11 cellular contexts compared by ENCODE assay signal in the genomic region with DNA sequence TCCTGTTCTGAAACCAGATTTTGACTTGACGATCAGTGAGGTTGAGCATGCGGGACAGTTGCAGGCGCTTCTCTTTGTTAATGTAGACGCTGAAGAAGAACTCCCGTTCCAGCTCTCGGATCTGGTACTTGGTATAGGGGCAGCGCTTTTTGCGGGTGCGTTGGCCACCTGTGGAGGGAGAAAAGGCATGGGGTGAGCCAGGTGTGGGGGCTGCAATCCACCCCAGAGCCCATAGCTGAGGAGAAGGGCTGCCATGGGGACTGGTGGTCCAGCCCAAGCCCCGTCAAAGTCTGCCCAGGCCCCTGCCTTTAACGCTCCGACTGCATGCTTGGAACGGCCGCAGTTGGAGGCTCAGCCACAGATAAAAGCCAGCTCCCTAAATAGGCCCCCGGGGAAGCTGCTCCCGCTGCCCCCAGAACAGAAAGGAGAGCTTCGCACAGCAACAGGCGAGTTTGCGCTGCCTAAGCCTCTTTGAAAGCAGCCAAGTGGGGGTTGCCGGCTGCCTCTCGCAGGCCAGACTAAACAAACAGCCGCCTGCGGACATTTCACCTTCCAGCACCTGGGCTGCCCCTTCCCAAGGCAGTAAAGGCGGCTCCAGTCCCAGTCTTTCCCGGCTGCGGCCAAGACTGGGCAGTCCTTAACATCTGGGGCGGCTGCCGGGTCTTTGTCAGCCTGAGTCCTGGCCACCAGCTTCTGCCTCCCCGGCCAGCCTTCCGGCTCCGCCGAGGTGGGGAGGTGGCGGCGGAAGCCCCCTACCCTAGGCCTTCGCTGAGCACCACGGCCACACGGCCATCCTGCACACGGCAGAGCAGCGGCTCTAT. TPM values are rescaled to one million over a fixed set of nuclear protein-coding genes. Genes with fewer than 3 reads are reported as not detected.
DNase-seq lines count a peak whose midpoint lies in the region; ATAC-seq and TF ChIP-seq lines count a peak whose summit lies in the region.
"Had no signal": no experiment of that assay in that cellular context is flagged by ENCODE, and none has a peak within 500 bp of the region (broad histone marks: within the 10 kb centered on the region; RNA-seq: fewer than 3 reads in every experiment).

No MANE protein-coding gene starts in this region.

- no peak overlapping the region for H3K4me2 ChIP-seq in neuronal stem cell (ENCODE audit: insufficient read depth, low read length, poor library complexity, severe bottlenecking)

- peaks cover 0 to 15% (median 7%) of the 10 kb centered on the region in 5 experiments for H3K9me3 Mint-ChIP-seq in brain

- no peak overlapping the region for H3K18ac ChIP-seq in neuronal stem cell (ENCODE audit: low read length)

- H3K27ac ChIP-seq in neuronal stem cell (replicated peaks; ENCODE audit: low read length), result no peak overlapping the region
- H3K27ac ChIP-seq: HL-60, SK-N-MC had no signal

- no peak overlapping the region for H2BK12ac ChIP-seq in neuronal stem cell (ENCODE audit: low read length)

- WGBS in neuronal stem cell (ENCODE audit: extremely low coverage in 2 of 2, insufficient read length in 2 of 2, insufficient replicate concordance in 1 of 2), 2 donors, result no CpG with 5 or more reads among the region's 39 CpGs

- no peak overlapping the region for H2BK5ac ChIP-seq in neuronal stem cell (ENCODE audit: low read length)

- H3K36me3 Mint-ChIP-seq in brain, result no peaks in the 10 kb centered on the region

- H3K9ac ChIP-seq in neuronal stem cell (ENCODE audit: low read depth, low read length, poor library complexity), result no peak overlapping the region

- H4K8ac ChIP-seq in neuronal stem cell (ENCODE audit: low read depth, low read length), result no peak overlapping the region

- no peak overlapping the region for H4K91ac ChIP-seq in neuronal stem cell (ENCODE audit: low read depth, low read length, poor library complexity)

- peak; percentile 82 for DNase-seq in COLO668 (lab: John Stamatoyannopoulos, UW; ENCODE audit: unreplicated experiment)
- DNase-seq in HFF-Myc (ENCODE audit: extremely low read depth, low read depth), result no peak
- no peak for DNase-seq in neuronal stem cell (ENCODE audit: low spot score)
- DNase-seq in NK-92 treated with Interleukin-12 subunit alpha and Interleukin-12 subunit beta, amount 100 ng/mL, for 24 hours (lab: John Stamatoyannopoulos, UW), result no peak
- DNase-seq: midbrain had no signal

- H3K4me3 ChIP-seq in HFF-Myc (replicated peaks; ENCODE audit: low read depth, low read length) (peak overlapping the region; percentile 83), neuronal stem cell (ENCODE audit: low read length in 2 of 2) (no peak overlapping the region)

- H3K27ac Mint-ChIP-seq in brain, result peak overlapping the region in 3 of 5 experiments; percentile 32 to 87 (median 62)

- peak overlapping the region in 3 of 5 experiments; percentile 82 to 84 (median 82) for H3K4me3 Mint-ChIP-seq in brain

- no peaks in the 10 kb centered on the region for H3K79me1 ChIP-seq in neuronal stem cell (ENCODE audit: low read depth, low read length)

- peaks cover 100% of the 10 kb centered on the region for H3K27me3 Mint-ChIP-seq in brain

- no peak for ATAC-seq in HG02798 (IDR thresholded peaks at IDR 0.05; ENCODE audit: poor library complexity, unreplicated experiment)
- no peak for ATAC-seq in GM18907 (IDR thresholded peaks at IDR 0.05; ENCODE audit: unreplicated experiment)
- ATAC-seq in HG03159 (IDR thresholded peaks at IDR 0.05; ENCODE audit: unreplicated experiment), result no peak

- TF ChIP-seq CTCF in HFF-Myc (IDR thresholded peaks at IDR 0.05; ENCODE audit: low read depth, low read length, missing control alignments) (no peak), brain (conservative IDR thresholded peaks at IDR 0.05) (no peak)

- H3K36me3 ChIP-seq in neuronal stem cell (replicated peaks in 1 of 2; ENCODE audit: control insufficient read depth in 2 of 2, insufficient read depth in 2 of 2, low read length in 2 of 2), result no peaks in the 10 kb centered on the region

- H2BK120ac ChIP-seq in neuronal stem cell (ENCODE audit: low read depth, low read length), result no peak overlapping the region

- H2BK15ac ChIP-seq in neuronal stem cell (ENCODE audit: low read length), result no peak overlapping the region

- H3K9me3 ChIP-seq in neuronal stem cell (replicated peaks in 1 of 2; ENCODE audit: control insufficient read depth in 2 of 2, insufficient read depth in 1 of 2, low read depth in 1 of 2, low read length in 2 of 2), result peaks cover 2 to 9% of the 10 kb centered on the region in 2 donors

- peaks cover 0 to 3% of the 10 kb centered on the region in 2 donors for H3K4me1 ChIP-seq in neuronal stem cell (ENCODE audit: control insufficient read depth in 2 of 2, insufficient read depth in 1 of 2, low read depth in 1 of 2, low read length in 2 of 2)

- H3K27me3 ChIP-seq in neuronal stem cell (ENCODE audit: control insufficient read depth in 3 of 3, insufficient read depth in 3 of 3, low read depth in 1 of 3, low read length in 3 of 3), result peaks cover 63 to 99% (median 93%) of the 10 kb centered on the region in 3 experiments

- peaks cover 43% of the 10 kb centered on the region for H3K4me1 Mint-ChIP-seq in brain

- H2AK5ac ChIP-seq in neuronal stem cell (ENCODE audit: low read depth, low read length), result no peak overlapping the region

- no peak overlapping the region for H3K4ac ChIP-seq in neuronal stem cell (ENCODE audit: low read length)

- peak overlapping the region; percentile 53 for H2AFZ ChIP-seq in neuronal stem cell (ENCODE audit: low read length)

- H3K14ac ChIP-seq in neuronal stem cell (ENCODE audit: low read length), result no peak overlapping the region

- H3K23ac ChIP-seq in neuronal stem cell (ENCODE audit: low read depth, low read length, poor library complexity), result peak overlapping the region; percentile 77

RNA-seq across cellular contexts. Expression of gene HOXA11, which starts 2.0 kb away (rescaled TPM):
- polyA plus RNA-seq in brain (ENCODE audit: insufficient read depth, low read depth, low replicate concordance), result 20.1 TPM
- not detected for polyA plus RNA-seq in neuronal stem cell (2013, experiment 1 of 2)
- polyA plus RNA-seq in neuronal stem cell (2013, experiment 2 of 2), result not detected

RNA-seq across cellular contexts. Expression of gene HOXA10, which starts 9.0 kb away (rescaled TPM):
- 62.0 TPM for polyA plus RNA-seq in brain (ENCODE audit: insufficient read depth, low read depth, low replicate concordance)
- polyA plus RNA-seq in neuronal stem cell (2013, experiment 1 of 2), result not detected
- not detected for polyA plus RNA-seq in neuronal stem cell (2013, experiment 2 of 2)

RNA-seq across cellular contexts. Expression of gene HOXA13, which starts 16.8 kb away (rescaled TPM):
- polyA plus RNA-seq in brain (ENCODE audit: insufficient read depth, low read depth, low replicate concordance), result 0.54 TPM
- polyA plus RNA-seq in neuronal stem cell (2013, experiment 1 of 2), result not detected
- polyA plus RNA-seq in neuronal stem cell (2013, experiment 2 of 2), result not detected

RNA-seq across cellular contexts. Expression of gene HOXA9, which starts 17.7 kb away (rescaled TPM):
- 1.1 TPM for polyA plus RNA-seq in brain (ENCODE audit: insufficient read depth, low read depth, low replicate concordance)
- polyA plus RNA-seq in neuronal stem cell (2013, experiment 1 of 2), result not detected
- polyA plus RNA-seq in neuronal stem cell (2013, experiment 2 of 2), result not detected

RNA-seq across cellular contexts. Expression of gene HOXA7, which starts 26.6 kb away (rescaled TPM):
- 1.3 TPM for polyA plus RNA-seq in brain (ENCODE audit: insufficient read depth, low read depth, low replicate concordance)
- not detected for polyA plus RNA-seq in neuronal stem cell (2013, experiment 1 of 2)
- not detected for polyA plus RNA-seq in neuronal stem cell (2013, experiment 2 of 2)
